ENCODE assay signal across 1 cellular context in genomic region chr5:34930527-34930844, GRCh38.
TF ChIP-seq lines count a peak whose summit lies in the region.

No MANE protein-coding gene starts in this region.

TF ChIP-seq in H1, 55 proteins besides CTCF, POLR2A, EP300 and RAD21:
- TF ChIP-seq TCF12 (IDR thresholded peaks at IDR 0.05; ENCODE audit: low read depth, low read length) = no peak
- TF ChIP-seq BACH1 (IDR thresholded peaks at IDR 0.05; ENCODE audit: low read length) = no peak
- TF ChIP-seq SIN3A (conservative IDR thresholded peaks at IDR 0.05 in 1 of 2, IDR thresholded peaks at IDR 0.05 in 1 of 2; ENCODE audit: low read depth in 1 of 2, low read length in 2 of 2) = no peak
- TF ChIP-seq JUND (IDR thresholded peaks at IDR 0.05; ENCODE audit: low read length) = no peak
- TF ChIP-seq, protein P1, sequence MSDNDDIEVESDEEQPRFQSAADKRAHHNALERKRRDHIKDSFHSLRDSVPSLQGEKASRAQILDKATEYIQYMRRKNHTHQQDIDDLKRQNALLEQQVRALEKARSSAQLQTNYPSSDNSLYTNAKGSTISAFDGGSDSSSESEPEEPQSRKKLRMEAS (IDR thresholded peaks at IDR 0.05) = no peak
- no peak for TF ChIP-seq BCL11A (IDR thresholded peaks at IDR 0.05; ENCODE audit: low read depth in 2 of 2, low read length in 2 of 2)
TF ChIP-seq in H1: peak in this region for 0.
